1 cellular context compared by ENCODE assay signal in the genomic region with DNA sequence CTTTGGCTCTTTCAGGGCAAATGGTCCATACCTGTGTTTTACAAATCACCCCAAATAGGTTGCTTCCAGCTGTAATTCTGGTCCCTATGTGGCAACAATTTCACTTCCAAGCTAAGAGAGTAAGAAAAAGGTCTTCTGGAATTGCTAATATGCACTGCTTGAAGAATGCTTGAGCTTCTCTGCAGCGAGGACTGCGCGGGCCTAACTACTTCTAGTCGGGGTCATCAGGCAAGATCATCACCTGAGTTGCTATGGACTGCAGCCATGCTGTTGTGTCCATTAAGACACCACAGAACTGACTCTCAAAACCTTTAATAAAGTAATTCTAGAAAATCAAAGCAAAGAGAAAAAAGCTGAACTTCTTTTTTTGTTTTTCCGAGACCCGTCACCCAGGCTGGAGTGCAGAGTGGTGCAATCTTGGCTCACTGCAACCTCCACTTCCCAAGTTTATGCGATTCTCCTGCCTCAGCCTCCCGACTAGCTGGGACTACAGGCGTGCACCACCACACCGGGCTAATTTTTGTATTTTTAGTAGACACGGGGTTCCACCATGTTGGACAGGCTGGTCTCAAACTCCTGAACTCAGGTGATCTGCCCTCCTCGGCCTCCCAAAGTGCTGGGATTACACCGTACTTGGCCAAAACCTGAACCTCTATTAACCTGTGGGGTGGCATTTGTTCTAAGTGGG.
TF ChIP-seq lines count a peak whose summit lies in the region.

No MANE protein-coding gene starts in this region.

TF ChIP-seq in GM23338, 12 proteins besides CTCF, POLR2A, EP300 and RAD21 (continued from another document):
- TF ChIP-seq, protein P1, sequence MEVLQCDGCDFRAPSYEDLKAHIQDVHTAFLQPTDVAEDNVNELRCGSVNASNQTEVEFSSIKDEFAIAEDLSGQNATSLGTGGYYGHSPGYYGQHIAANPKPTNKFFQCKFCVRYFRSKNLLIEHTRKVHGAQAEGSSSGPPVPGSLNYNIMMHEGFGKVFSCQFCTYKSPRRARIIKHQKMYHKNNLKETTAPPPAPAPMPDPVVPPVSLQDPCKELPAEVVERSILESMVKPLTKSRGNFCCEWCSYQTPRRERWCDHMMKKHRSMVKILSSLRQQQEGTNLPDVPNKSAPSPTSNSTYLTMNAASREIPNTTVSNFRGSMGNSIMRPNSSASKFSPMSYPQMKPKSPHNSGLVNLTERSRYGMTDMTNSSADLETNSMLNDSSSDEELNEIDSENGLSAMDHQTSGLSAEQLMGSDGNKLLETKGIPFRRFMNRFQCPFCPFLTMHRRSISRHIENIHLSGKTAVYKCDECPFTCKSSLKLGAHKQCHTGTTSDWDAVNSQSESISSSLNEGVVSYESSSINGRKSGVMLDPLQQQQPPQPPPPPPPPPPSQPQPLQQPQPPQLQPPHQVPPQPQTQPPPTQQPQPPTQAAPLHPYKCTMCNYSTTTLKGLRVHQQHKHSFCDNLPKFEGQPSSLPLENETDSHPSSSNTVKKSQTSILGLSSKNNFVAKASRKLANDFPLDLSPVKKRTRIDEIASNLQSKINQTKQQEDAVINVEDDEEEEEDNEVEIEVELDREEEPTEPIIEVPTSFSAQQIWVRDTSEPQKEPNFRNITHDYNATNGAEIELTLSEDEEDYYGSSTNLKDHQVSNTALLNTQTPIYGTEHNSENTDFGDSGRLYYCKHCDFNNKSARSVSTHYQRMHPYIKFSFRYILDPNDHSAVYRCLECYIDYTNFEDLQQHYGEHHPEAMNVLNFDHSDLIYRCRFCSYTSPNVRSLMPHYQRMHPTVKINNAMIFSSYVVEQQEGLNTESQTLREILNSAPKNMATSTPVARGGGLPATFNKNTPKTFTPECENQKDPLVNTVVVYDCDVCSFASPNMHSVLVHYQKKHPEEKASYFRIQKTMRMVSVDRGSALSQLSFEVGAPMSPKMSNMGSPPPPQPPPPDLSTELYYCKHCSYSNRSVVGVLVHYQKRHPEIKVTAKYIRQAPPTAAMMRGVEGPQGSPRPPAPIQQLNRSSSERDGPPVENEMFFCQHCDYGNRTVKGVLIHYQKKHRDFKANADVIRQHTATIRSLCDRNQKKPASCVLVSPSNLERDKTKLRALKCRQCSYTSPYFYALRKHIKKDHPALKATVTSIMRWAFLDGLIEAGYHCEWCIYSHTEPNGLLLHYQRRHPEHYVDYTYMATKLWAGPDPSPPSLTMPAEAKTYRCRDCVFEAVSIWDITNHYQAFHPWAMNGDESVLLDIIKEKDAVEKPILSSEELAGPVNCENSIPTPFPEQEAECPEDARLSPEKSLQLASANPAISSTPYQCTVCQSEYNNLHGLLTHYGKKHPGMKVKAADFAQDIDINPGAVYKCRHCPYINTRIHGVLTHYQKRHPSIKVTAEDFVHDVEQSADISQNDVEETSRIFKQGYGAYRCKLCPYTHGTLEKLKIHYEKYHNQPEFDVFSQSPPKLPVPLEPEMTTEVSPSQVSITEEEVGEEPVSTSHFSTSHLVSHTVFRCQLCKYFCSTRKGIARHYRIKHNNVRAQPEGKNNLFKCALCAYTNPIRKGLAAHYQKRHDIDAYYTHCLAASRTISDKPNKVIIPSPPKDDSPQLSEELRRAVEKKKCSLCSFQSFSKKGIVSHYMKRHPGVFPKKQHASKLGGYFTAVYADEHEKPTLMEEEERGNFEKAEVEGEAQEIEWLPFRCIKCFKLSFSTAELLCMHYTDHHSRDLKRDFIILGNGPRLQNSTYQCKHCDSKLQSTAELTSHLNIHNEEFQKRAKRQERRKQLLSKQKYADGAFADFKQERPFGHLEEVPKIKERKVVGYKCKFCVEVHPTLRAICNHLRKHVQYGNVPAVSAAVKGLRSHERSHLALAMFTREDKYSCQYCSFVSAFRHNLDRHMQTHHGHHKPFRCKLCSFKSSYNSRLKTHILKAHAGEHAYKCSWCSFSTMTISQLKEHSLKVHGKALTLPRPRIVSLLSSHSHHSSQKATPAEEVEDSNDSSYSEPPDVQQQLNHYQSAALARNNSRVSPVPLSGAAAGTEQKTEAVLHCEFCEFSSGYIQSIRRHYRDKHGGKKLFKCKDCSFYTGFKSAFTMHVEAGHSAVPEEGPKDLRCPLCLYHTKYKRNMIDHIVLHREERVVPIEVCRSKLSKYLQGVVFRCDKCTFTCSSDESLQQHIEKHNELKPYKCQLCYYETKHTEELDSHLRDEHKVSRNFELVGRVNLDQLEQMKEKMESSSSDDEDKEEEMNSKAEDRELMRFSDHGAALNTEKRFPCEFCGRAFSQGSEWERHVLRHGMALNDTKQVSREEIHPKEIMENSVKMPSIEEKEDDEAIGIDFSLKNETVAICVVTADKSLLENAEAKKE (CRISPR knock-in tag; IDR thresholded peaks at IDR 0.05): no peak
- TF ChIP-seq ZNF331 (CRISPR knock-in tag; IDR thresholded peaks at IDR 0.05; ENCODE audit: low read depth) (no peak), CREB1 (CRISPR knock-in tag; IDR thresholded peaks at IDR 0.05; ENCODE audit: low read depth) (no peak), POLR2AphosphoS5 (IDR thresholded peaks at IDR 0.05; ENCODE audit: low read depth) (no peak), NANOG (IDR thresholded peaks at IDR 0.05; ENCODE audit: borderline replicate concordance) (no peak)
- TF ChIP-seq, protein P2, sequence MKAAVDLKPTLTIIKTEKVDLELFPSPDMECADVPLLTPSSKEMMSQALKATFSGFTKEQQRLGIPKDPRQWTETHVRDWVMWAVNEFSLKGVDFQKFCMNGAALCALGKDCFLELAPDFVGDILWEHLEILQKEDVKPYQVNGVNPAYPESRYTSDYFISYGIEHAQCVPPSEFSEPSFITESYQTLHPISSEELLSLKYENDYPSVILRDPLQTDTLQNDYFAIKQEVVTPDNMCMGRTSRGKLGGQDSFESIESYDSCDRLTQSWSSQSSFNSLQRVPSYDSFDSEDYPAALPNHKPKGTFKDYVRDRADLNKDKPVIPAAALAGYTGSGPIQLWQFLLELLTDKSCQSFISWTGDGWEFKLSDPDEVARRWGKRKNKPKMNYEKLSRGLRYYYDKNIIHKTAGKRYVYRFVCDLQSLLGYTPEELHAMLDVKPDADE (IDR thresholded peaks at IDR 0.05): no peak
TF ChIP-seq in GM23338: peak in this region for 0.
